Comparison of ENCODE assay signal across 23 cellular contexts in the genomic region with DNA sequence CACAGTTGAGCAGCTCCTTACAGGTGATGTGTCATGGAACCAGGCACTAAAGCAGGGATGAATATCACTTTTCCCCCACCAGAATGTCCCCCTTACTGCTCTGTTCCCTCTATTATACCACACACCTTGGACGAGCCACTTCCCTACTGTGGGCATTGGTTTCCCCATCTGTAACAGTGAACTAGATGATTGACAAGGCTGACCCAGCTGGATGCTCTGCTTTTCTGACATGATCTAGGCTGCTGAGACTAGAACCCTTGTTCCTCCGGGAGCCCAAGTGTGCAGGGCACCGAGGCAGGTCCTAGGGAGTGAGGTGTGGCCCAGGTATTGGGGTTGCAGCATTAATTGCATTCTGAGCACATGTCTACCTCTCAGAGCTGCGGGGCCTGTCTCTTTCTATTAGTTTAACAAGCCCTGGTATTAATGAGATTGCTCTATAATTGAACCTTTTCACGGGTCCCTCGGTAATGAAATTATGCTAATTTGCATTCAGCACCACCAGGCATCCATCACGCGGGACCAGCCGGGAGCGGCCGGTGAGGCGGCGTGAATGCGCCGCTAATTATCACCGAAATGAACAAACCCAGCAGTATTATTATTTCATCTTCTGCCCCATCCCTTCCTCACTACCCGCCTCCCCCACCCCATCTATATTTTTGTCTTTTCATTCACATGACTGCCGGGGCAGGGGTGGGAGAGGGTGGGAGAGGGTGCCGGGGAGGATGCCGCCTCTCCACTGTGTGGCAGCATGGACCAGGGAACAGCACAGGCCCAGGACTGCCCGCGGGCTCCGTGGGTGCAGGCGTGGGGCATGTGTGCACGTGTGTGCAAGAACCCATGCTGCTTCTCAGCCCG.
DNase-seq lines count a peak whose midpoint lies in the region; ATAC-seq, FAIRE-seq and TF ChIP-seq lines count a peak whose summit lies in the region.
"Had no signal": no experiment of that assay in that cellular context is flagged by ENCODE, and none has a peak within 500 bp of the region (broad histone marks: within the 10 kb centered on the region; RNA-seq: fewer than 3 reads in every experiment).

No MANE protein-coding gene starts in this region.

- no peaks in the 10 kb centered on the region for H3K36me3 Mint-ChIP-seq in brain
- H3K36me3 Mint-ChIP-seq: CD8-positive, alpha-beta memory T cell had no signal

- peak overlapping the region in 4 of 5 experiments; percentile 30 to 80 (median 58) for H3K27ac Mint-ChIP-seq in brain
- H3K27ac Mint-ChIP-seq: activated B cell treated with CpG ODN at 0.5 μM for 24 hours had no signal

- no peak for FAIRE-seq in GM19239 (lab: Jason Lieb, UNC)
- FAIRE-seq: A204.1 had no signal

- H3K9me3 ChIP-seq in SK-N-SH (no peaks in the 10 kb centered on the region), adrenal gland (replicated peaks in 1 of 3) (no peaks in the 10 kb centered on the region)
- H3K9me3 ChIP-seq: body of pancreas, esophagus squamous epithelium, mucosa of descending colon had no signal

- H3K27me3 Mint-ChIP-seq in brain = peaks cover 14% of the 10 kb centered on the region

- H3K9me3 Mint-ChIP-seq in brain = peaks cover 0 to 9% (median 3%) of the 10 kb centered on the region in 5 experiments
- H3K9me3 Mint-ChIP-seq: activated B cell treated with CpG ODN at 0.5 μM for 24 hours had no signal

- H3K36me3 ChIP-seq in SK-N-SH (replicated peaks in 1 of 2; ENCODE audit: control insufficient read depth in 1 of 2, insufficient read depth in 2 of 2, low read length in 1 of 2) (no peaks in the 10 kb centered on the region), adrenal gland (replicated peaks in 1 of 2) (no peaks in the 10 kb centered on the region)
- H3K36me3 ChIP-seq: esophagus squamous epithelium, heart left ventricle, spleen had no signal

- no peak overlapping the region for H3K9ac ChIP-seq in SK-N-SH
- H3K9ac ChIP-seq: parathyroid adenoma had no signal

- intact Hi-C loops in adrenal gland (cut with DNase I) = no loop called here

- peak overlapping the region in 3 of 5 experiments; percentile 5 to 74 (median 44) for H3K4me3 Mint-ChIP-seq in brain
- H3K4me3 Mint-ChIP-seq: activated B cell treated with CpG ODN at 0.5 μM for 24 hours; CD8-positive, alpha-beta memory T cell had no signal

- DNase-seq in SK-N-SH (peak; percentile 45), left lobe of liver (ENCODE audit: low spot score) (peak; percentile 30), substantia nigra (lab: John Stamatoyannopoulos, UW) (peak in 41 of 49 donors; percentile 17 to 75 (median 50)), SIG-M5 treated with dmso at 0.1 percent for 504 hours (lab: John Stamatoyannopoulos, UW; ENCODE audit: unreplicated experiment) (no peak), GM19239 (ENCODE audit: insufficient read length, low spot score) (no peak), adrenal gland (no peak)
- DNase-seq: activated B cell treated with CpG ODN at 0.5 μM for 24 hours; activated naive CD4-positive, alpha-beta T cell; body of pancreas; CD8-positive, alpha-beta memory T cell; esophagus squamous epithelium; heart left ventricle; mucosa of descending colon; NCI-H1048; NCI-H2171; NCI-H774; RPMI8226; spleen; stimulated activated naive CD4-positive, alpha-beta T cell had no signal

- H3K27me3 ChIP-seq in SK-N-SH (ENCODE audit: insufficient read depth) = no peaks in the 10 kb centered on the region
- H3K27me3 ChIP-seq in adrenal gland = no peaks in the 10 kb centered on the region
- H3K27me3 ChIP-seq: body of pancreas, esophagus squamous epithelium, spleen had no signal

- H3K4me1 ChIP-seq in SK-N-SH (ENCODE audit: control insufficient read depth in 1 of 2, insufficient read depth in 2 of 2, low read depth in 1 of 2, low read length in 1 of 2) (peaks cover 0 to 15% of the 10 kb centered on the region in 2 experiments; a peak in 2 of 4 replicates), adrenal gland (replicated peaks in 1 of 2) (no peaks in the 10 kb centered on the region)
- H3K4me1 ChIP-seq: body of pancreas, esophagus squamous epithelium, heart left ventricle, parathyroid adenoma, spleen had no signal

- peaks cover 34% of the 10 kb centered on the region for H3K4me1 Mint-ChIP-seq in brain
- H3K4me1 Mint-ChIP-seq: activated B cell treated with CpG ODN at 0.5 μM for 24 hours; CD8-positive, alpha-beta memory T cell had no signal

- peak overlapping the region; percentile 64; the same call in 1 of the 2 replicates for H3K4me2 ChIP-seq in SK-N-SH

- no peak for TF ChIP-seq CTCF in SK-N-SH (IDR thresholded peaks at IDR 0.05)
- TF ChIP-seq CTCF in brain (conservative IDR thresholded peaks at IDR 0.05) = peak in 1 of 2 experiments; percentile 55
- no peak for TF ChIP-seq CTCF in adrenal gland (IDR thresholded peaks at IDR 0.05)

- TF ChIP-seq RAD21 in SK-N-SH (IDR thresholded peaks at IDR 0.05; ENCODE audit: low read length) = no peak

- no peaks in the 10 kb centered on the region for H3K79me2 ChIP-seq in SK-N-SH (ENCODE audit: insufficient read depth)
- H3K79me2 ChIP-seq: parathyroid adenoma had no signal

- no peak for ATAC-seq in SK-N-SH treated with all-trans-retinoic acid at 6 μM for 48 hours
- no peak for ATAC-seq in left lobe of liver
- ATAC-seq: body of pancreas, mucosa of descending colon had no signal

- no peak overlapping the region for H3K4me3 ChIP-seq in SK-N-SH (ENCODE audit: low read depth in 2 of 2, low read length in 1 of 2)
- no peak overlapping the region for H3K4me3 ChIP-seq in adrenal gland
- H3K4me3 ChIP-seq: body of pancreas, esophagus squamous epithelium, heart left ventricle, mucosa of descending colon, spleen had no signal

- peaks cover 5% of the 10 kb centered on the region for H3F3A ChIP-seq in SK-N-SH (replicated peaks; ENCODE audit: insufficient read depth)

- TF ChIP-seq POLR2A in adrenal gland (IDR thresholded peaks at IDR 0.05) = no peak

- POLR2A ChIA-PET in SK-N-SH (lab: Yijun Ruan, JAX) = no interaction called here

- TF ChIP-seq EP300 in SK-N-SH (IDR thresholded peaks at IDR 0.05; ENCODE audit: borderline replicate concordance in 1 of 2, low read depth in 1 of 2, low read length in 1 of 2) = no peak

- H4K20me1 ChIP-seq in SK-N-SH (ENCODE audit: insufficient read depth) = no peaks in the 10 kb centered on the region

- CTCF ChIA-PET in SK-N-SH (lab: Yijun Ruan, JAX) = interaction anchor here (0.7 to 1.7 kb wide), 2 partner anchors 28 to 35 kb away, joined by 3 to 4 read pairs; no protein-coding TSS in a partner anchor

- 57% methylated on average over 23 of the region's 26 CpGs for WGBS in SK-N-SH (ENCODE audit: low lambda C conversion rate)
- WGBS in adrenal gland, 4 donors = 72 to 81% (median 79%) methylated on average over 16 to 26 of the region's 26 CpGs

- no peak overlapping the region; the same call in 1 of the 2 replicates for H2AFZ ChIP-seq in SK-N-SH (ENCODE audit: low read depth)
- H2AFZ ChIP-seq: parathyroid adenoma had no signal

- no peaks in the 10 kb centered on the region for H3K9me2 ChIP-seq in SK-N-SH

- H3K27ac ChIP-seq in SK-N-SH (ENCODE audit: low read depth in 2 of 2, low read length in 1 of 2) (peak overlapping the region in 1 of 2 experiments; percentile 81; a peak in 1 of 4 replicates), substantia nigra (ENCODE audit: low read depth, low read length, poor library complexity, severe bottlenecking) (peak overlapping the region; percentile 78), adrenal gland (no peak overlapping the region)
- H3K27ac ChIP-seq: body of pancreas, esophagus squamous epithelium, heart left ventricle, parathyroid adenoma, spleen had no signal

TF ChIP-seq in SK-N-SH, 30 proteins besides CTCF, POLR2A, EP300 and RAD21 (continues in another document):
- no peak for TF ChIP-seq FOXJ3 (CRISPR knock-in tag; IDR thresholded peaks at IDR 0.05)
- TF ChIP-seq MXI1 (IDR thresholded peaks at IDR 0.05; ENCODE audit: low read depth, low read length) = no peak
- TF ChIP-seq FOXM1 (IDR thresholded peaks at IDR 0.05; ENCODE audit: low read depth) = no peak
- no peak for TF ChIP-seq ELF1 (IDR thresholded peaks at IDR 0.05)
- no peak for TF ChIP-seq TAF1 (IDR thresholded peaks at IDR 0.05; ENCODE audit: borderline replicate concordance, low read depth, low read length)
- no peak for TF ChIP-seq NRF1 (IDR thresholded peaks at IDR 0.05; ENCODE audit: low read depth, low read length)

TF ChIP-seq in SK-N-SH treated with all-trans-retinoic acid at 6 μM for 48 hours, 23 proteins besides CTCF, POLR2A, EP300 and RAD21:
- TF ChIP-seq PPARA (CRISPR knock-in tag; IDR thresholded peaks at IDR 0.05; ENCODE audit: borderline replicate concordance) (no peak), ZNF70 (CRISPR knock-in tag; IDR thresholded peaks at IDR 0.05) (no peak), ZNF8 (CRISPR knock-in tag; IDR thresholded peaks at IDR 0.05) (no peak)

Comparison
In these comparisons a context has a peak if more than half of its experiments do, and no peak if none do; other contexts are left out.
1. DNase-seq: peak in SK-N-SH (single experiment), left lobe of liver (single experiment) and substantia nigra (41 of 49); none in SIG-M5 treated with dmso at 0.1 percent for 504 hours (single experiment), GM19239 (single experiment) and adrenal gland (0 of 7).